9 cellular contexts compared by ENCODE assay signal in the genomic region with DNA sequence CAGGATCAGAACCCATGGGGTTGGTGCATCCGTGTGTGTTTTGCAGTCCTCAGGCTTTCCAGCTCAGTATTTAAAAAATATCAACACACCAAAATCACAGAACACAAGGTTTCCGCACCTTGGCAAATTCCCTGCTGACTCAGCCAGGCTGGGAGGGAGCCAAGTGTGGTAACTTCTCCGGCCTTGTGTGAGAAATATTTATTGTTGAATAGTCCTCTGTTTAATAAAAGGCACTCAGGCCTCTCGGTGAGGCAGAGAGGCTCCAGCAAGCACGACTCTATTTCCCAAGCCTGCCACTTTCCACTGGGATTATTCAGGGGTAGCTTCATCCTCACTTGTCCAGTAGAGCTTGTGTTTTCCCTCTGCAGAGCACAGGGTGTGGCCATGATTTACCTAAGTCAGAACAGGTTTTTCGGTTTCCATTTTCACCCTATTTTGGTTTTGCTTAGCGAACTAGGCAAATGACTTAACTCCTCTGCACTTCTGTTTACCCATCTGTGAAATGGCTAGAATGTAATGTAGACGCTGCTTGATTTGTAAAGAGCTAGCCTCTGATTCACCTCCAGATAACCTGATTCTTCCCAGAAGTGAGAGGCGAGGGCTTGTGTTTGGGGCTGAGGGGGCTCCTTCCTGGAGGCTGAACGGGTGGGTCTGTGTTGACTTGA. TPM values are rescaled to one million over a fixed set of nuclear protein-coding genes. Genes with fewer than 3 reads are reported as not detected.
DNase-seq lines count a peak whose midpoint lies in the region; ATAC-seq lines count a peak whose summit lies in the region.
"Had no signal": no experiment of that assay in that cellular context is flagged by ENCODE, and none has a peak within 500 bp of the region (broad histone marks: within the 10 kb centered on the region; RNA-seq: fewer than 3 reads in every experiment).

No MANE protein-coding gene starts in this region.

- no peaks in the 10 kb centered on the region for H3K9me3 Mint-ChIP-seq in T-helper 1 cell treated with Interleukin-12 subunit alpha and Interleukin-12 subunit beta and Interleukin-4 antibody, amounts not matched to agents 30 μg/mL and 1 μg/mL, for 36 hours
- H3K9me3 Mint-ChIP-seq in memory B cell, result no peaks in the 10 kb centered on the region
- peaks cover 0 to 4% (median 0%) of the 10 kb centered on the region in 8 donors for H3K9me3 Mint-ChIP-seq in CD4-positive, alpha-beta memory T cell

- no peaks in the 10 kb centered on the region for H3K27me3 ChIP-seq in CD4-positive, alpha-beta memory T cell (ENCODE audit: insufficient read depth, low read length)

- H3K4me1 ChIP-seq in CD4-positive, alpha-beta memory T cell (ENCODE audit: insufficient read depth, low read length), result no peaks in the 10 kb centered on the region

- CTCF ChIA-PET in CD4-positive, alpha-beta memory T cell (lab: Charles Lee; ENCODE audit: partially characterized antibody), result no interaction called here

- intact Hi-C loops in CD4-positive, alpha-beta memory T cell (cut with micrococcal nuclease), result no loop called here

- H3K4me3 ChIP-seq in CD4-positive, alpha-beta memory T cell (ENCODE audit: low read length in 2 of 2), result no peak overlapping the region

- H3K4me1 Mint-ChIP-seq in T-helper 1 cell treated with Interleukin-12 subunit alpha and Interleukin-12 subunit beta and Interleukin-4 antibody, amounts not matched to agents 30 μg/mL and 1 μg/mL, for 36 hours (ENCODE audit: low read depth), result peaks cover 5% of the 10 kb centered on the region
- peaks cover 48% of the 10 kb centered on the region for H3K4me1 Mint-ChIP-seq in memory B cell
- peaks cover 0 to 2% (median under 1%) of the 10 kb centered on the region in 4 donors for H3K4me1 Mint-ChIP-seq in CD4-positive, alpha-beta memory T cell

- no peaks in the 10 kb centered on the region for H3K36me3 ChIP-seq in CD4-positive, alpha-beta memory T cell (ENCODE audit: insufficient read depth, low read length)

- DNase-seq in T-helper 1 cell, result no peak
- DNase-seq in astrocyte of the hippocampus (ENCODE audit: low read depth, low spot score), result peak; percentile 96
- no peak for DNase-seq in memory B cell (ENCODE audit: low spot score in 2 of 2)
- DNase-seq in CD4-positive, alpha-beta memory T cell, result no peak
- DNase-seq in amniotic stem cell (lab: John Stamatoyannopoulos, UW), result no peak
- no peak for DNase-seq in NCI-H82 (lab: John Stamatoyannopoulos, UW)

- H3K9me3 ChIP-seq in CD4-positive, alpha-beta memory T cell (ENCODE audit: control insufficient read depth in 1 of 2, low read length in 2 of 2), result no peaks in the 10 kb centered on the region

- H3K4me3 Mint-ChIP-seq in T-helper 1 cell treated with Interleukin-12 subunit alpha and Interleukin-12 subunit beta and Interleukin-4 antibody, amounts not matched to agents 30 μg/mL and 1 μg/mL, for 36 hours, result no peak overlapping the region
- H3K4me3 Mint-ChIP-seq in memory B cell, result peak overlapping the region; percentile 76
- H3K4me3 Mint-ChIP-seq in CD4-positive, alpha-beta memory T cell, result no peak overlapping the region

- peaks cover 3% of the 10 kb centered on the region for H3K27me3 Mint-ChIP-seq in T-helper 1 cell treated with Interleukin-12 subunit alpha and Interleukin-12 subunit beta and Interleukin-4 antibody, amounts not matched to agents 30 μg/mL and 1 μg/mL, for 36 hours (ENCODE audit: low read depth)
- no peaks in the 10 kb centered on the region for H3K27me3 Mint-ChIP-seq in memory B cell
- peaks cover 3 to 13% of the 10 kb centered on the region in 2 donors for H3K27me3 Mint-ChIP-seq in CD4-positive, alpha-beta memory T cell

- H3K27ac Mint-ChIP-seq in T-helper 1 cell treated with Interleukin-12 subunit alpha and Interleukin-12 subunit beta and Interleukin-4 antibody, amounts not matched to agents 30 μg/mL and 1 μg/mL, for 36 hours, result peak overlapping the region; percentile 15
- peak overlapping the region; percentile 88 for H3K27ac Mint-ChIP-seq in memory B cell
- H3K27ac Mint-ChIP-seq in CD4-positive, alpha-beta memory T cell, result no peak overlapping the region

- H3K36me3 Mint-ChIP-seq in T-helper 1 cell treated with Interleukin-12 subunit alpha and Interleukin-12 subunit beta and Interleukin-4 antibody, amounts not matched to agents 30 μg/mL and 1 μg/mL, for 36 hours (ENCODE audit: low read depth), result no peaks in the 10 kb centered on the region
- H3K36me3 Mint-ChIP-seq in memory B cell, result peaks cover 4% of the 10 kb centered on the region
- no peaks in the 10 kb centered on the region for H3K36me3 Mint-ChIP-seq in CD4-positive, alpha-beta memory T cell
- H3K36me3 Mint-ChIP-seq: CD4-positive, CD25-positive, alpha-beta regulatory T cell had no signal

- POLR2A ChIA-PET in CD4-positive, alpha-beta memory T cell (lab: Charles Lee; ENCODE audit: partially characterized antibody), result no interaction called here

- no peak overlapping the region for H3K27ac ChIP-seq in CD4-positive, alpha-beta memory T cell (ENCODE audit: low read depth, low read length)

- peak; percentile 67 for ATAC-seq in HG03097 (IDR thresholded peaks at IDR 0.05; ENCODE audit: low FRiP score, unreplicated experiment)
- peak; percentile 90 for ATAC-seq in memory B cell (ENCODE audit: low read depth)

RNA-seq across cellular contexts. Expression of a gene that starts 13.0 kb away (rescaled TPM):
- 1 to 10 TPM in 1 of 2 experiments, under 1 TPM in 1; 0.67 to 1.2 TPM for total RNA-seq in CD4-positive, alpha-beta memory T cell
- polyA plus RNA-seq in CD4-positive, alpha-beta memory T cell, result under 1 TPM in 1 of 2 donors, not detected in 1; 0.13 TPM

Comparison
In these comparisons a context has a peak if more than half of its experiments do, and no peak if none do; other contexts are left out.
1. H3K27ac Mint-ChIP-seq: peak in T-helper 1 cell treated with Interleukin-12 subunit alpha and Interleukin-12 subunit beta and Interleukin-4 antibody, amounts not matched to agents 30 μg/mL and 1 μg/mL, for 36 hours (single experiment) and memory B cell (single experiment); none in CD4-positive, alpha-beta memory T cell (0 of 7).